In genomic region chr15:50765202-50765967, GRCh38 we compare ENCODE assay signal across 8 cellular contexts. TPM values are rescaled to one million over a fixed set of nuclear protein-coding genes. Genes with fewer than 3 reads are reported as not detected.
DNase-seq lines count a peak whose midpoint lies in the region; ATAC-seq and TF ChIP-seq lines count a peak whose summit lies in the region.

Gene SPPL2A (minus strand): TSS chr15:50765706. CDS start chr15:50765533, 173 bp downstream.

- TF ChIP-seq POLR2A in right lobe of liver (IDR thresholded peaks at IDR 0.05), result peak; percentile 97

- H3K27me3 ChIP-seq in dorsolateral prefrontal cortex (no peaks in the 10 kb centered on the region), right lobe of liver (no peaks in the 10 kb centered on the region)

- 0% methylated on average over 8 of the region's 77 CpGs for WGBS in right lobe of liver (ENCODE audit: insufficient coverage, low coverage, low lambda C conversion rate, missing lambda C conversion rate)

- H3K36me3 Mint-ChIP-seq in CD14-positive monocyte, result peaks cover 3 to 15% of the 10 kb centered on the region in 2 donors

- peak; percentile 68 for DNase-seq in CD14-positive monocyte (ENCODE audit: low spot score)
- DNase-seq in NCI-H82 (lab: John Stamatoyannopoulos, UW), result peak; percentile 89
- DNase-seq in activated CD4-positive, alpha-beta T cell treated with anti-CD3 and anti-CD28 coated beads, Interleukin-2, amount 50 U/mL, for 48 hours, result peak; percentile 90 to 92
- peak; percentile 53 to 89 (median 74) for DNase-seq in dorsolateral prefrontal cortex
- peak; percentile 88 to 91 (median 91) for DNase-seq in right lobe of liver
- DNase-seq in stimulated activated CD4-positive, alpha-beta T cell treated with anti-CD3 and anti-CD28 coated beads, Interleukin-4, amount 100 ng/mL, for 4 hours, result peak; percentile 84 to 86

- intact Hi-C loops in CD14-positive monocyte (cut with micrococcal nuclease) (loop anchor here (2.0 to 10.0 kb wide), 5 partner anchors 79 to 141 kb away; partner anchors contain the start of gene TRPM7 (in 2 of the 2)), dorsolateral prefrontal cortex (cut with DNase I) (loop anchor here (2.0 to 10.0 kb wide), 4 partner anchors 78 to 139 kb away; partner anchors contain the start of genes TRPM7 (in 2 of the 2) and AP4E1 (in 1 of the 2)), right lobe of liver (cut with DNase I) (loop anchor here in 1 of 2 donors (10.0 kb wide), 1 partner anchor 81 kb away; the partner anchor contains the start of gene TRPM7)

- H3K9me3 Mint-ChIP-seq in CD14-positive monocyte, result peaks cover 0 to 2% (median 0%) of the 10 kb centered on the region in 7 donors

- H3K4me3 Mint-ChIP-seq in CD14-positive monocyte, result peak within 1 kb of the TSS; percentile 89 to 94

- H3K4me3 ChIP-seq in dorsolateral prefrontal cortex (peak within 1 kb of the TSS; percentile 61 to 95 (median 88)), right lobe of liver (peak within 1 kb of the TSS; percentile 91 to 93 (median 93))

- ATAC-seq in GM19372 (IDR thresholded peaks at IDR 0.05; ENCODE audit: low read depth, unreplicated experiment), result peak; percentile 85
- peak; percentile 87 for ATAC-seq in HG03521 (IDR thresholded peaks at IDR 0.05; ENCODE audit: unreplicated experiment)
- ATAC-seq in right lobe of liver, result peak; percentile 88 to 96 (median 93)

- H3K27me3 Mint-ChIP-seq in CD14-positive monocyte (ENCODE audit: low read depth in 3 of 3), result peaks cover 1 to 8% (median 7%) of the 10 kb centered on the region in 3 donors

- peaks cover 36% of the 10 kb centered on the region for H3K4me1 Mint-ChIP-seq in CD14-positive monocyte

- peak within 1 kb of the TSS; percentile 57 to 96 (median 90) for H3K27ac ChIP-seq in dorsolateral prefrontal cortex
- peak within 1 kb of the TSS; percentile 95 to 99 (median 97) for H3K27ac ChIP-seq in right lobe of liver

- H3K27ac Mint-ChIP-seq in CD14-positive monocyte, result peak within 1 kb of the TSS; percentile 90 to 98 (median 97)

- H3K9me3 ChIP-seq in right lobe of liver, result no peaks in the 10 kb centered on the region

- H3K4me1 ChIP-seq in right lobe of liver, result peaks cover 0 to 14% (median 0%) of the 10 kb centered on the region in 4 donors

- no peak for TF ChIP-seq CTCF in CD14-positive monocyte (IDR thresholded peaks at IDR 0.05)
- peak in 11 of 56 donors; percentile 4 to 33 (median 15) for TF ChIP-seq CTCF in dorsolateral prefrontal cortex (IDR thresholded peaks at IDR 0.05 in 54 of 56, conservative IDR thresholded peaks at IDR 0.05 in 2 of 56; ENCODE audit: low read depth in 1 of 56, partially characterized antibody in 56 of 56)
- no peak for TF ChIP-seq CTCF in right lobe of liver (IDR thresholded peaks at IDR 0.05)

- no peaks in the 10 kb centered on the region for H3K36me3 ChIP-seq in right lobe of liver

RNA-seq across cellular contexts. Expression of gene SPPL2A, which starts in this region (rescaled TPM):
- 100 to 1,000 TPM; 190 to 204 TPM for polyA plus RNA-seq in CD14-positive monocyte
- total RNA-seq in dorsolateral prefrontal cortex, result 10 to 100 TPM; 29.9 to 66.0 (median 45.8) TPM
- 100 to 1,000 TPM in 5 of 6 experiments, 10 to 100 TPM in 1; 94.0 to 239 (median 120) TPM for total RNA-seq in right lobe of liver

Comparison
In these comparisons a context has a peak if more than half of its experiments do, and no peak if none do; other contexts are left out.
1. Peak in every context shown above with its lines: DNase-seq, ATAC-seq, H3K4me3 ChIP-seq and H3K27ac ChIP-seq.